Comparison of ENCODE assay signal across 24 cellular contexts in genomic region chr7:45328397-45329080, GRCh38.
DNase-seq lines count a peak whose midpoint lies in the region; ATAC-seq, FAIRE-seq and TF ChIP-seq lines count a peak whose summit lies in the region.
"Had no signal": no experiment of that assay in that cellular context is flagged by ENCODE, and none has a peak within 500 bp of the region (broad histone marks: within the 10 kb centered on the region; RNA-seq: fewer than 3 reads in every experiment).

No MANE protein-coding gene starts in this region.

- no peaks in the 10 kb centered on the region for H3K9me2 ChIP-seq in MM.1S (replicated peaks; ENCODE audit: insufficient read depth, low read length)

- H2AFZ ChIP-seq in DND-41 (ENCODE audit: low read depth, low read length), result no peak overlapping the region
- H2AFZ ChIP-seq in MM.1S (ENCODE audit: low read length), result peak overlapping the region; percentile 52
- H2AFZ ChIP-seq: PC-9 had no signal

- H3K4me2 ChIP-seq in BLaER1, result peak overlapping the region; percentile 73
- no peak overlapping the region for H3K4me2 ChIP-seq in DND-41 (ENCODE audit: insufficient read depth, low read length)
- H3K4me2 ChIP-seq in MM.1S (ENCODE audit: low read depth, low read length), result peak overlapping the region; percentile 58
- H3K4me2 ChIP-seq: PC-9 had no signal

- H3K4me1 ChIP-seq in BLaER1 (peaks cover 81% of the 10 kb centered on the region), DND-41 (ENCODE audit: insufficient read depth, low read length) (no peaks in the 10 kb centered on the region), MM.1S (ENCODE audit: low read length) (peaks cover 37% of the 10 kb centered on the region)

- H3K9me3 Mint-ChIP-seq in stimulated activated memory B cell treated with anti-CD40 and anti-IgM and Interleukin-4, amounts not matched to agents 10 μg/mL and 1 μg/mL and 100 μg/mL, for 72 hours, result peaks cover 7% of the 10 kb centered on the region

- peaks cover 15% of the 10 kb centered on the region for H3F3A ChIP-seq in MM.1S (ENCODE audit: insufficient read depth, low read length)

- H3K27ac Mint-ChIP-seq in stimulated activated memory B cell treated with anti-CD40 and anti-IgM and Interleukin-4, amounts not matched to agents 10 μg/mL and 1 μg/mL and 100 μg/mL, for 72 hours, result no peak overlapping the region
- H3K27ac Mint-ChIP-seq: CD4-positive, CD25-positive, alpha-beta regulatory T cell had no signal

- H3K27me3 ChIP-seq in BLaER1 (no peaks in the 10 kb centered on the region), DND-41 (ENCODE audit: insufficient read depth, low read length, poor library complexity) (no peaks in the 10 kb centered on the region), MM.1S (replicated peaks; ENCODE audit: insufficient read depth, low read length) (no peaks in the 10 kb centered on the region)

- peaks cover 34% of the 10 kb centered on the region for H3K9me3 ChIP-seq in BLaER1
- no peaks in the 10 kb centered on the region for H3K9me3 ChIP-seq in DND-41 (ENCODE audit: insufficient read depth, low read length, severe bottlenecking)
- H3K9me3 ChIP-seq in MM.1S (replicated peaks; ENCODE audit: insufficient read depth, low read length), result no peaks in the 10 kb centered on the region

- no peak for FAIRE-seq in urothelium cell line (lab: Jason Lieb, UNC)
- FAIRE-seq: GM12878, GM18507, K562 had no signal

- no peaks in the 10 kb centered on the region for H3K36me3 Mint-ChIP-seq in stimulated activated memory B cell treated with anti-CD40 and anti-IgM and Interleukin-4, amounts not matched to agents 10 μg/mL and 1 μg/mL and 100 μg/mL, for 72 hours
- H3K36me3 Mint-ChIP-seq: CD4-positive, CD25-positive, alpha-beta regulatory T cell had no signal

- H4K20me1 ChIP-seq in BLaER1 (no peaks in the 10 kb centered on the region), DND-41 (ENCODE audit: insufficient read depth, low read length) (no peaks in the 10 kb centered on the region), MM.1S (ENCODE audit: insufficient read depth, low read length) (no peaks in the 10 kb centered on the region)

- H3K4me3 Mint-ChIP-seq in stimulated activated memory B cell treated with anti-CD40 and anti-IgM and Interleukin-4, amounts not matched to agents 10 μg/mL and 1 μg/mL and 100 μg/mL, for 72 hours, result no peak overlapping the region
- H3K4me3 Mint-ChIP-seq: CD4-positive, CD25-positive, alpha-beta regulatory T cell had no signal

- no peaks in the 10 kb centered on the region for H3K79me2 ChIP-seq in DND-41 (ENCODE audit: insufficient read depth, low read length)
- no peaks in the 10 kb centered on the region for H3K79me2 ChIP-seq in MM.1S (ENCODE audit: low read length)

- H3K4me3 ChIP-seq in BLaER1 (no peak overlapping the region), DND-41 (ENCODE audit: low read depth in 1 of 2, low read length in 2 of 2) (no peak overlapping the region), MM.1S (ENCODE audit: low read length) (0 out of 2 replicates have a peak overlapping the region, but pooled peaks have one; percentile 10)
- H3K4me3 ChIP-seq: GM12878, K562, PC-9, SK-N-MC had no signal

- peak overlapping the region; percentile 82 for H3K27ac ChIP-seq in BLaER1
- H3K27ac ChIP-seq in DND-41 (ENCODE audit: low read length), result no peak overlapping the region
- H3K27ac ChIP-seq in MM.1S (ENCODE audit: low read length), result peak overlapping the region; percentile 64; the same call in 1 of the 2 replicates
- H3K27ac ChIP-seq: PC-9, SK-N-MC had no signal

- peak overlapping the region; percentile 25; the same call in 1 of the 2 replicates for H3K9ac ChIP-seq in BLaER1
- H3K9ac ChIP-seq in DND-41 (ENCODE audit: low read depth, low read length), result no peak overlapping the region
- peak overlapping the region; percentile 7; the same call in 1 of the 2 replicates for H3K9ac ChIP-seq in MM.1S (ENCODE audit: low read length)

- H3K36me3 ChIP-seq in BLaER1, result no peaks in the 10 kb centered on the region
- H3K36me3 ChIP-seq in DND-41 (ENCODE audit: insufficient read depth, low read length), result no peaks in the 10 kb centered on the region
- no peaks in the 10 kb centered on the region for H3K36me3 ChIP-seq in MM.1S (replicated peaks; ENCODE audit: insufficient read depth, low read length)

- peak; percentile 29 for DNase-seq in DND-41
- DNase-seq in MM.1S, result peak; percentile 81
- DNase-seq in left ventricle myocardium superior, result peak; percentile 41
- no peak for DNase-seq in urothelium cell line (ENCODE audit: low spot score)
- no peak for DNase-seq in NCI-H1694 treated with DMSO at 0.1 percent for 48 hours (lab: John Stamatoyannopoulos, UW)
- DNase-seq: ACHN; AML-193; Calu3; CD4-positive, CD25-positive, alpha-beta regulatory T cell; DMS53; HCEC 1CT; NCI-H1092; NCI-H146; NCI-H2081 treated with DMSO at 0.1 percent for 48 hours; NCI-H510A; NCI-H82; PC-9 had no signal

- no peaks in the 10 kb centered on the region for H3K4me1 Mint-ChIP-seq in stimulated activated memory B cell treated with anti-CD40 and anti-IgM and Interleukin-4, amounts not matched to agents 10 μg/mL and 1 μg/mL and 100 μg/mL, for 72 hours
- H3K4me1 Mint-ChIP-seq: CD4-positive, CD25-positive, alpha-beta regulatory T cell had no signal

- intact Hi-C loops in left ventricle myocardium superior (cut with micrococcal nuclease), result no loop called here

- TF ChIP-seq CTCF in DND-41 (IDR thresholded peaks at IDR 0.05; ENCODE audit: borderline replicate concordance, extremely low read depth, low read length, poor library complexity, severe bottlenecking), result no peak
- no peak; the same call in 1 of the 2 replicates for TF ChIP-seq CTCF in MM.1S (IDR thresholded peaks at IDR 0.05; ENCODE audit: low read length)

- peak; percentile 69 for ATAC-seq in DND-41 (ENCODE audit: insufficient read depth, low read depth)
- peak; percentile 68 for ATAC-seq in left ventricle myocardium superior
- ATAC-seq in stimulated activated memory B cell treated with anti-CD40 and anti-IgM and Interleukin-4, amounts not matched to agents 10 μg/mL and 1 μg/mL and 100 μg/mL, for 72 hours, result no peak
- ATAC-seq in HG02798 (IDR thresholded peaks at IDR 0.05; ENCODE audit: poor library complexity, unreplicated experiment), result no peak
- ATAC-seq: GM12878, K562 had no signal

- peaks cover 28% of the 10 kb centered on the region for H3K27me3 Mint-ChIP-seq in stimulated activated memory B cell treated with anti-CD40 and anti-IgM and Interleukin-4, amounts not matched to agents 10 μg/mL and 1 μg/mL and 100 μg/mL, for 72 hours

Comparison
In these comparisons a context has a peak if more than half of its experiments do, and no peak if none do; other contexts are left out.
1. ATAC-seq: peak in DND-41 (single experiment) and left ventricle myocardium superior (single experiment); none in stimulated activated memory B cell treated with anti-CD40 and anti-IgM and Interleukin-4, amounts not matched to agents 10 μg/mL and 1 μg/mL and 100 μg/mL, for 72 hours (single experiment) and HG02798 (single experiment).
2. DNase-seq: peak in DND-41 (single experiment), MM.1S (single experiment) and left ventricle myocardium superior (single experiment); none in urothelium cell line (single experiment) and NCI-H1694 treated with DMSO at 0.1 percent for 48 hours (single experiment).